8 cellular contexts compared by ENCODE assay signal in the genomic region with DNA sequence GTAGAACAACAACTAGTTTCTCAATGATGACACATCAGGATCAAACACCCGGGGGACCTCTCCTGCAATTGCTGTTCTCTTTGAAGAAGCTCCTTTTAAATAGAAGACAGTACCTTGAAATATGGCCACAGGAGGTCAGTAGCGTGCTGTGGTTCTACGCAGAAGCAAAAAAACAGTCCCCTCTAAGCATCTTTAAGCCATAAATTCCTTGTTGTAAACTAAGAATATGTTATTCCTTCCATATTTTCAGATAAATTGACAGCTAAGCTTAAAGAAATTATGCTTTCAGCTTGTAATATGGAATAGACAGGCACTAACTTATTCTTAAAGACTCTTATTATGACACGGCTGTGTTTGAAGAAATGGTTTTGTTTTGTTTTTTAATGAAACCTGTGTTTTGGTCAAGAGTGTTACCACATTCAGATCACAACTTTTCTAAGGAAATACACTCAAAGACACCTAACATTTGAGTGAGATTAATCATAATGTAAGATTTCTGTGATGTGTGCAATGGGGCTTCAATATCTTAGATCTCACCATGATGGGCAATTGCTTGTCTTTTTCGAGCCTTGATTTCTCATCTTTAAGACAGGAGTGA. TPM values are rescaled to one million over a fixed set of nuclear protein-coding genes. Genes with fewer than 3 reads are reported as not detected.
DNase-seq lines count a peak whose midpoint lies in the region; ATAC-seq and TF ChIP-seq lines count a peak whose summit lies in the region.

No MANE protein-coding gene starts in this region.

- in situ Hi-C loops in ACHN (cut with HindIII; ENCODE audit: low pct_ligation_motif_present, low pct_unique_long_range_greater_than_20kb, low sequenced_read_pairs) (no loop called here), GM13977 (cut with MboI; ENCODE audit: low pct_unique_long_range_greater_than_20kb, low sequenced_read_pairs, unreplicated experiment) (loop anchor here (10.0 to 25.0 kb wide), 2 partner anchors 220 to 543 kb away; no protein-coding TSS in a partner anchor)

- H3K4me1 ChIP-seq in heart left ventricle = peaks cover 0 to 10% (median 2%) of the 10 kb centered on the region in 12 donors

- 38 to 45% (median 41%) methylated on average over 5 of the region's 5 CpGs for WGBS in heart left ventricle, 4 donors

- TF ChIP-seq CTCF in GM13977 (IDR thresholded peaks at IDR 0.05; ENCODE audit: extremely low read depth, insufficient read depth, missing control alignments) (peak; percentile 73), LNCaP clone FGC (IDR thresholded peaks at IDR 0.05; ENCODE audit: control insufficient read depth, extremely low read depth, insufficient read depth) (peak; percentile 76), heart left ventricle (IDR thresholded peaks at IDR 0.05) (peak; percentile 68 to 92 (median 80))

- no peak overlapping the region for H3K27ac Mint-ChIP-seq in activated naive CD8-positive, alpha-beta T cell treated with anti-CD3 and anti-CD28 coated beads, Interleukin-2, amount 10 ng/mL, durations not matched to agents 7 days and 5 days

- H3K9me3 ChIP-seq in SK-N-MC (ENCODE audit: low read depth, low read length) = no peaks in the 10 kb centered on the region
- peaks cover 0 to 5% (median 0%) of the 10 kb centered on the region in 12 donors for H3K9me3 ChIP-seq in heart left ventricle

- POLR2A ChIA-PET in activated naive CD8-positive, alpha-beta T cell treated with anti-CD3 and anti-CD28 coated beads, Interleukin-2, amount 10 ng/mL, durations not matched to agents 7 days and 5 days (lab: Charles Lee) = no interaction called here

- ATAC-seq in activated naive CD8-positive, alpha-beta T cell treated with anti-CD3 and anti-CD28 coated beads, Interleukin-2, amount 10 ng/mL, durations not matched to agents 7 days and 5 days (ENCODE audit: low read depth) = peak; percentile 56
- ATAC-seq in heart left ventricle = peak; percentile 32 to 80 (median 76)
- ATAC-seq in GM19463 (IDR thresholded peaks at IDR 0.05; ENCODE audit: unreplicated experiment) = no peak

- no peak overlapping the region for H3K9ac ChIP-seq in SK-N-MC (ENCODE audit: insufficient read length)

- DNase-seq in ACHN = peak; percentile 48
- DNase-seq in GM13977 (ENCODE audit: low spot score) = peak; percentile 21
- peak; percentile 32 for DNase-seq in LNCaP clone FGC (ENCODE audit: low read depth)
- DNase-seq in SK-N-MC (ENCODE audit: low read depth, low spot score) = peak; percentile 64
- peak; percentile 43 for DNase-seq in activated naive CD8-positive, alpha-beta T cell treated with anti-CD3 and anti-CD28 coated beads, Interleukin-2, amount 10 ng/mL, durations not matched to agents 7 days and 5 days
- DNase-seq in heart left ventricle = peak in 4 of 5 donors; percentile 39 to 61 (median 42)
- peak; percentile 29 for DNase-seq in pulmonary artery endothelial cell (ENCODE audit: low read depth, low spot score)

- H3K4me3 ChIP-seq in LNCaP clone FGC (ENCODE audit: low read depth, low read length) = no peak overlapping the region
- no peak overlapping the region for H3K4me3 ChIP-seq in SK-N-MC
- no peak overlapping the region for H3K4me3 ChIP-seq in heart left ventricle

- no peaks in the 10 kb centered on the region for H3K36me3 Mint-ChIP-seq in activated naive CD8-positive, alpha-beta T cell treated with anti-CD3 and anti-CD28 coated beads, Interleukin-2, amount 10 ng/mL, durations not matched to agents 7 days and 5 days

- no peak for TF ChIP-seq POLR2A in heart left ventricle (IDR thresholded peaks at IDR 0.05)

- H3K4me1 Mint-ChIP-seq in activated naive CD8-positive, alpha-beta T cell treated with anti-CD3 and anti-CD28 coated beads, Interleukin-2, amount 10 ng/mL, durations not matched to agents 7 days and 5 days = peaks cover 21% of the 10 kb centered on the region

- no peaks in the 10 kb centered on the region for H3K9me3 Mint-ChIP-seq in activated naive CD8-positive, alpha-beta T cell treated with anti-CD3 and anti-CD28 coated beads, Interleukin-2, amount 10 ng/mL, durations not matched to agents 7 days and 5 days

- intact Hi-C loops in heart left ventricle (cut with DNase I) = loop anchor here (1.0 to 10.0 kb wide), 20 partner anchors 70 to 548 kb away; a partner anchor contains a TSS

- H3K27ac ChIP-seq in SK-N-MC (no peak overlapping the region), heart left ventricle (no peak overlapping the region)

- H3K27me3 ChIP-seq in heart left ventricle = no peaks in the 10 kb centered on the region

- H3K36me3 ChIP-seq in SK-N-MC (ENCODE audit: insufficient read depth, low read length) (no peaks in the 10 kb centered on the region), heart left ventricle (no peaks in the 10 kb centered on the region)

- no peak overlapping the region for H3K4me3 Mint-ChIP-seq in activated naive CD8-positive, alpha-beta T cell treated with anti-CD3 and anti-CD28 coated beads, Interleukin-2, amount 10 ng/mL, durations not matched to agents 7 days and 5 days

- H3K27me3 Mint-ChIP-seq in activated naive CD8-positive, alpha-beta T cell treated with anti-CD3 and anti-CD28 coated beads, Interleukin-2, amount 10 ng/mL, durations not matched to agents 7 days and 5 days = peaks cover 15% of the 10 kb centered on the region

RNA-seq across cellular contexts. Expression of a gene that starts 49.7 kb away (rescaled TPM):
- not detected for total RNA-seq in activated naive CD8-positive, alpha-beta T cell treated with anti-CD3 and anti-CD28 coated beads, Interleukin-2, amount 10 ng/mL, durations not matched to agents 7 days and 5 days
- total RNA-seq in heart left ventricle (1 to 10 TPM in 7 of 9 donors, under 1 TPM in 2; 0.35 to 6.9 (median 1.3) TPM), pulmonary artery endothelial cell (under 0.01 TPM in 1 of 2 replicates, not detected in the other)
- polyA plus RNA-seq in heart left ventricle = 1 to 10 TPM in 1 of 2 donors, under 1 TPM in 1; 0.19 to 2.2 TPM
